Comparison of ENCODE assay signal across 27 cellular contexts in genomic region chr2:86522711-86523110, GRCh38.
"Had no signal": no experiment of that assay in that cellular context is flagged by ENCODE, and none has a peak within 500 bp of the region (broad histone marks: within the 10 kb centered on the region; RNA-seq: fewer than 3 reads in every experiment).

No MANE protein-coding gene starts in this region.

- ATAC-seq: effector memory CD8-positive, alpha-beta T cell; esophagus mucosa; foreskin keratinocyte; gastrocnemius medialis; gastroesophageal sphincter; heart left ventricle had no signal

- H3K27me3 ChIP-seq: colonic mucosa, dorsolateral prefrontal cortex, esophagus muscularis mucosa, esophagus squamous epithelium, foreskin keratinocyte, gastrocnemius medialis, gastroesophageal sphincter, heart left ventricle had no signal

- FAIRE-seq: colon, endometrium, endothelial cell of umbilical vein, frontal cortex had no signal

- H3K9me3 ChIP-seq: colonic mucosa, esophagus squamous epithelium, gastrocnemius medialis, gastroesophageal sphincter had no signal

- H3K4me3 Mint-ChIP-seq: dendritic cell treated with granulocyte-macrophage colony-stimulating factor and Interleukin-4, amounts not matched to agents 40 ng/mL and 50 ng/mL, for 4 days; effector memory CD8-positive, alpha-beta T cell; endodermal cell had no signal

- H3K27me3 Mint-ChIP-seq: dendritic cell treated with granulocyte-macrophage colony-stimulating factor and Interleukin-4, amounts not matched to agents 40 ng/mL and 50 ng/mL, for 4 days; effector memory CD8-positive, alpha-beta T cell had no signal

- H3K4me1 ChIP-seq: colonic mucosa, esophagus squamous epithelium, foreskin keratinocyte, gastrocnemius medialis had no signal

- H3K4me3 ChIP-seq: colonic mucosa, coronary artery, dorsolateral prefrontal cortex, esophagus muscularis mucosa, esophagus squamous epithelium, gastrocnemius medialis, gastroesophageal sphincter, heart left ventricle had no signal

- H3K27ac ChIP-seq: colonic mucosa, coronary artery, dorsolateral prefrontal cortex, epithelial cell of prostate, esophagus muscularis mucosa, esophagus squamous epithelium, foreskin keratinocyte, gastrocnemius medialis, gastroesophageal sphincter, heart left ventricle had no signal

- H3K9me3 Mint-ChIP-seq: dendritic cell treated with granulocyte-macrophage colony-stimulating factor and Interleukin-4, amounts not matched to agents 40 ng/mL and 50 ng/mL, for 4 days; endodermal cell had no signal

- H3K36me3 ChIP-seq: colonic mucosa had no signal

- DNase-seq: colonic mucosa; cortex of kidney; dermis blood vessel endothelial cell; dorsolateral prefrontal cortex; effector CD4-positive, alpha-beta T cell; effector CD8-positive, alpha-beta T cell; effector memory CD4-positive, alpha-beta T cell; effector memory CD8-positive, alpha-beta T cell; endodermal cell; erythroblast; esophagus squamous epithelium; foreskin fibroblast; foreskin keratinocyte; foreskin melanocyte; gastrocnemius medialis; glutamatergic neuron; heart left ventricle had no signal

- H3K27ac Mint-ChIP-seq: dendritic cell treated with granulocyte-macrophage colony-stimulating factor and Interleukin-4, amounts not matched to agents 40 ng/mL and 50 ng/mL, for 4 days; effector memory CD8-positive, alpha-beta T cell; endodermal cell had no signal
